In genomic region chr11:20049231-20049630, GRCh38 we compare ENCODE assay signal across 19 cellular contexts.
DNase-seq lines count a peak whose midpoint lies in the region; ATAC-seq and TF ChIP-seq lines count a peak whose summit lies in the region.
"Had no signal": no experiment of that assay in that cellular context is flagged by ENCODE, and none has a peak within 500 bp of the region (broad histone marks: within the 10 kb centered on the region; RNA-seq: fewer than 3 reads in every experiment).

No MANE protein-coding gene starts in this region.

- TF ChIP-seq CTCF in nephron progenitor cell (IDR thresholded peaks at IDR 0.05) (no peak), HFFc6 (IDR thresholded peaks at IDR 0.05) (no peak)

- H3K9me3 Mint-ChIP-seq in nephron progenitor cell (no peaks in the 10 kb centered on the region), HFFc6 (no peaks in the 10 kb centered on the region)
- H3K9me3 Mint-ChIP-seq: activated CD8-positive, alpha-beta T cell treated with anti-CD3 and anti-CD28 coated beads for 36 hours; activated T-cell treated with anti-CD3 and anti-CD28 coated beads, Interleukin-2, amount 50 U/mL, for 24 hours; dendritic cell treated with granulocyte-macrophage colony-stimulating factor and Interleukin-4, amounts not matched to agents 40 ng/mL and 50 ng/mL, for 4 days had no signal

- no peaks in the 10 kb centered on the region for H3K27me3 Mint-ChIP-seq in nephron progenitor cell (ENCODE audit: low read depth, poor library complexity)
- H3K27me3 Mint-ChIP-seq in HFFc6 (ENCODE audit: insufficient read depth): no peaks in the 10 kb centered on the region; the same call in 1 of the 2 replicates
- H3K27me3 Mint-ChIP-seq: activated CD8-positive, alpha-beta T cell treated with anti-CD3 and anti-CD28 coated beads for 36 hours; activated T-cell treated with anti-CD3 and anti-CD28 coated beads, Interleukin-2, amount 50 U/mL, for 24 hours; dendritic cell treated with granulocyte-macrophage colony-stimulating factor and Interleukin-4, amounts not matched to agents 40 ng/mL and 50 ng/mL, for 4 days had no signal

- H3K27ac Mint-ChIP-seq in nephron progenitor cell (peak overlapping the region; percentile 92), HFFc6 (no peak overlapping the region)
- H3K27ac Mint-ChIP-seq: activated CD8-positive, alpha-beta T cell treated with anti-CD3 and anti-CD28 coated beads for 36 hours; activated T-cell treated with anti-CD3 and anti-CD28 coated beads, Interleukin-2, amount 50 U/mL, for 24 hours; dendritic cell treated with granulocyte-macrophage colony-stimulating factor and Interleukin-4, amounts not matched to agents 40 ng/mL and 50 ng/mL, for 4 days had no signal

- H3K4me1 Mint-ChIP-seq in nephron progenitor cell (peaks cover 72% of the 10 kb centered on the region), HFFc6 (ENCODE audit: low read depth) (peaks cover 52% of the 10 kb centered on the region)

- DNase-seq in Right ventricle myocardium inferior (ENCODE audit: missing footprints) (no peak), cardiac septum (ENCODE audit: low spot score) (no peak), Right ventricle myocardium superior (no peak), nephron progenitor cell (no peak), HK-2 (ENCODE audit: unreplicated experiment) (no peak), hippocampal formation (lab: John Stamatoyannopoulos, UW) (no peak), HFFc6 (no peak)
- DNase-seq: activated CD4-positive, CD25-positive, alpha-beta regulatory T cell; activated CD8-positive, alpha-beta T cell treated with anti-CD3 and anti-CD28 coated beads for 36 hours; activated naive CD4-positive, alpha-beta T cell treated with anti-CD3 and anti-CD28 coated beads, Interleukin-2, amount 50 U/mL, for 16 hours; activated T-cell treated with anti-CD3 and anti-CD28 coated beads, Interleukin-2, amount 50 U/mL, for 24 hours; NCI-H1105 treated with DMSO at 0.1 percent for 48 hours; NCI-H524 treated with DMSO at 0.1 percent for 48 hours; right lobe of liver; stimulated activated naive CD4-positive, alpha-beta T cell; T-helper 9 cell had no signal

- intact Hi-C loops in Right ventricle myocardium inferior (cut with DNase I): loop anchor here (2.0 kb wide), 2 partner anchors 64 to 96 kb away; no protein-coding TSS in a partner anchor
- intact Hi-C loops in cardiac septum (cut with DNase I): loop anchor here (2.0 to 5.0 kb wide), 3 partner anchors 43 to 63 kb away; no protein-coding TSS in a partner anchor
- intact Hi-C loops in Right ventricle myocardium superior (cut with DNase I): loop anchor here (5.0 kb wide), 1 partner anchor 97 kb away; no protein-coding TSS in a partner anchor

- H3K4me3 Mint-ChIP-seq in nephron progenitor cell (no peak overlapping the region), HFFc6 (no peak overlapping the region)
- H3K4me3 Mint-ChIP-seq: activated CD8-positive, alpha-beta T cell treated with anti-CD3 and anti-CD28 coated beads for 36 hours; activated T-cell treated with anti-CD3 and anti-CD28 coated beads, Interleukin-2, amount 50 U/mL, for 24 hours; dendritic cell treated with granulocyte-macrophage colony-stimulating factor and Interleukin-4, amounts not matched to agents 40 ng/mL and 50 ng/mL, for 4 days had no signal

- ATAC-seq in Right ventricle myocardium inferior (peak; percentile 56), Right ventricle myocardium superior (ENCODE audit: poor library complexity) (peak; percentile 73), HG03025 (IDR thresholded peaks at IDR 0.05; ENCODE audit: low FRiP score, unreplicated experiment) (no peak)
- ATAC-seq: activated CD8-positive, alpha-beta T cell treated with anti-CD3 and anti-CD28 coated beads for 36 hours; gastroesophageal sphincter; right lobe of liver had no signal

- peaks cover 82% of the 10 kb centered on the region for H3K36me3 Mint-ChIP-seq in nephron progenitor cell (ENCODE audit: low read depth)
- H3K36me3 Mint-ChIP-seq in HFFc6 (ENCODE audit: low read depth): peaks cover 47% of the 10 kb centered on the region
